ENCODE assay signal across 27 cellular contexts in genomic region chr4:2762048-2762447, GRCh38. TPM values are rescaled to one million over a fixed set of nuclear protein-coding genes. Genes with fewer than 3 reads are reported as not detected.
A peak's percentile ranks its signal among the peaks of the same experiment; 100 is the strongest.
DNase-seq lines count a peak whose midpoint lies in the region; ATAC-seq, FAIRE-seq and TF ChIP-seq lines count a peak whose summit lies in the region.
"Had no signal": no experiment of that assay in that cellular context is flagged by ENCODE, and none has a peak within 500 bp of the region (broad histone marks: within the 10 kb centered on the region; RNA-seq: fewer than 3 reads in every experiment).

No MANE protein-coding gene starts in this region.

- peak overlapping the region; percentile 73 to 85 for H3K27ac ChIP-seq in kidney (ENCODE audit: low read depth in 2 of 2, low read length in 2 of 2)
- H3K27ac ChIP-seq: neural progenitor cell had no signal

- H3K4me1 ChIP-seq in kidney (ENCODE audit: control insufficient read depth in 1 of 2, insufficient read depth in 1 of 2, low read depth in 1 of 2, low read length in 2 of 2) = peaks cover 6 to 9% of the 10 kb centered on the region in 2 donors
- H3K4me1 ChIP-seq: neural progenitor cell had no signal

- intact Hi-C loops in natural killer cell (cut with micrococcal nuclease) (loop anchor here (5.0 to 10.0 kb wide), 4 partner anchors 50 to 275 kb away; partner anchors contain the start of genes GRK4 and NOP14), kidney (cut with DNase I) (loop anchor here (10.0 kb wide), 1 partner anchor 163 kb away; no protein-coding TSS in a partner anchor), posterior vena cava (cut with DNase I) (loop anchor here (10.0 kb wide), 2 partner anchors 173 to 273 kb away; no protein-coding TSS in a partner anchor)

- peak; percentile 29 for DNase-seq in natural killer cell treated with Interleukin-12 subunit alpha and Interleukin-12 subunit beta and Interleukin-15 and Interleukin-18, amount 100 ng/mL, for 72 hours (ENCODE audit: low spot score)
- DNase-seq in natural killer cell (no peak), kidney (no peak), posterior vena cava (ENCODE audit: low spot score) (peak; percentile 54), nucleus accumbens (lab: John Stamatoyannopoulos, UW) (no peak), NCI-H146 (lab: John Stamatoyannopoulos, UW) (no peak)
- no peak for DNase-seq in activated CD4-positive, alpha-beta T cell treated with anti-CD3 and anti-CD28 coated beads for 48 hours
- DNase-seq: activated CD4-positive, alpha-beta T cell treated with anti-CD3 and anti-CD28 coated beads for 1 hour; effector memory CD4-positive, alpha-beta T cell; hypothalamus; Kasumi-1; NCI-H1436; NCI-H2107; NCI-H774; SIG-M5; stimulated activated naive CD4-positive, alpha-beta T cell treated with Interleukin-2 at 50 U/mL for 16 hours had no signal

- H3K4me3 ChIP-seq in kidney (ENCODE audit: low read length in 2 of 2) = no peak overlapping the region
- H3K4me3 ChIP-seq: breast epithelium, neural progenitor cell had no signal

- no peaks in the 10 kb centered on the region for H3K36me3 Mint-ChIP-seq in natural killer cell treated with Interleukin-12 subunit alpha and Interleukin-12 subunit beta and Interleukin-15 and Interleukin-18, amount 100 ng/mL, for 72 hours
- no peaks in the 10 kb centered on the region for H3K36me3 Mint-ChIP-seq in natural killer cell
- H3K36me3 Mint-ChIP-seq: activated naive CD4-positive, alpha-beta T cell treated with anti-CD3 and anti-CD28 coated beads, Interleukin-2, amount 50 U/mL, for 24 hours; neural progenitor cell had no signal

- no peak for TF ChIP-seq CTCF in natural killer cell (IDR thresholded peaks at IDR 0.05)
- TF ChIP-seq CTCF in kidney (IDR thresholded peaks at IDR 0.05; ENCODE audit: borderline replicate concordance, extremely low read depth, insufficient read depth) = no peak

- no peaks in the 10 kb centered on the region for H3K9me3 Mint-ChIP-seq in natural killer cell treated with Interleukin-12 subunit alpha and Interleukin-12 subunit beta and Interleukin-15 and Interleukin-18, amount 100 ng/mL, for 72 hours
- no peaks in the 10 kb centered on the region for H3K9me3 Mint-ChIP-seq in natural killer cell
- H3K9me3 Mint-ChIP-seq: activated naive CD4-positive, alpha-beta T cell treated with anti-CD3 and anti-CD28 coated beads, Interleukin-2, amount 50 U/mL, for 24 hours; activated T-helper 17 cell treated with anti-CD3 and anti-CD28 coated beads, Interleukin-2, amount 50 U/mL, for 72 hours had no signal

- no peaks in the 10 kb centered on the region for H3K36me3 ChIP-seq in kidney (ENCODE audit: control insufficient read depth in 1 of 2, insufficient read depth in 2 of 2, low read length in 2 of 2)
- H3K36me3 ChIP-seq: breast epithelium, neural progenitor cell had no signal

- peaks cover 0 to 22% of the 10 kb centered on the region in 2 donors for H3K4me1 Mint-ChIP-seq in natural killer cell treated with Interleukin-12 subunit alpha and Interleukin-12 subunit beta and Interleukin-15 and Interleukin-18, amount 100 ng/mL, for 72 hours (ENCODE audit: low read depth in 2 of 2)
- H3K4me1 Mint-ChIP-seq in natural killer cell = peaks cover 8 to 14% of the 10 kb centered on the region in 2 donors
- H3K4me1 Mint-ChIP-seq: activated naive CD4-positive, alpha-beta T cell treated with anti-CD3 and anti-CD28 coated beads, Interleukin-2, amount 50 U/mL, for 24 hours; neural progenitor cell had no signal

- no peak overlapping the region for H3K4me3 Mint-ChIP-seq in natural killer cell treated with Interleukin-12 subunit alpha and Interleukin-12 subunit beta and Interleukin-15 and Interleukin-18, amount 100 ng/mL, for 72 hours
- no peak overlapping the region for H3K4me3 Mint-ChIP-seq in natural killer cell
- H3K4me3 Mint-ChIP-seq: activated CD8-positive, alpha-beta T cell treated with anti-CD3 and anti-CD28 coated beads, Interleukin-2, amount 10 ng/mL, durations not matched to agents 7 days and 5 days; activated naive CD4-positive, alpha-beta T cell treated with anti-CD3 and anti-CD28 coated beads, Interleukin-2, amount 50 U/mL, for 24 hours; activated T-helper 17 cell treated with anti-CD3 and anti-CD28 coated beads, Interleukin-2, amount 50 U/mL, for 72 hours; H9; neural progenitor cell had no signal

- no peak overlapping the region for H3K27ac Mint-ChIP-seq in natural killer cell treated with Interleukin-12 subunit alpha and Interleukin-12 subunit beta and Interleukin-15 and Interleukin-18, amount 100 ng/mL, for 72 hours
- H3K27ac Mint-ChIP-seq in natural killer cell = no peak overlapping the region
- H3K27ac Mint-ChIP-seq: activated naive CD4-positive, alpha-beta T cell treated with anti-CD3 and anti-CD28 coated beads, Interleukin-2, amount 50 U/mL, for 24 hours; activated T-helper 17 cell treated with anti-CD3 and anti-CD28 coated beads, Interleukin-2, amount 50 U/mL, for 72 hours; H9; neural progenitor cell; progenitor cell of endocrine pancreas had no signal

- no peaks in the 10 kb centered on the region for H3K9me3 ChIP-seq in kidney (ENCODE audit: control insufficient read depth in 1 of 2, low read length in 2 of 2)
- H3K9me3 ChIP-seq: breast epithelium had no signal

- FAIRE-seq in kidney (lab: Jason Lieb, UNC) = no peak
- FAIRE-seq: D721Med had no signal

- no peak overlapping the region for H3K9ac ChIP-seq in kidney (ENCODE audit: low read length in 2 of 2)
- H3K9ac ChIP-seq: neural progenitor cell had no signal

- no peaks in the 10 kb centered on the region for H3K27me3 Mint-ChIP-seq in natural killer cell treated with Interleukin-12 subunit alpha and Interleukin-12 subunit beta and Interleukin-15 and Interleukin-18, amount 100 ng/mL, for 72 hours
- H3K27me3 Mint-ChIP-seq in natural killer cell (ENCODE audit: low read depth in 2 of 2) = no peaks in the 10 kb centered on the region
- H3K27me3 Mint-ChIP-seq: activated naive CD4-positive, alpha-beta T cell treated with anti-CD3 and anti-CD28 coated beads, Interleukin-2, amount 50 U/mL, for 24 hours; activated T-helper 17 cell treated with anti-CD3 and anti-CD28 coated beads, Interleukin-2, amount 50 U/mL, for 72 hours had no signal

- no peak for ATAC-seq in natural killer cell treated with Interleukin-12 subunit alpha and Interleukin-12 subunit beta and Interleukin-15 and Interleukin-18, amount 100 ng/mL, for 72 hours
- no peak for ATAC-seq in natural killer cell
- ATAC-seq in GM21717 (IDR thresholded peaks at IDR 0.05; ENCODE audit: unreplicated experiment) = no peak
- ATAC-seq: left cardiac atrium, sciatic nerve had no signal

RNA-seq across cellular contexts. Expression of gene TNIP2, which starts 5.9 kb away (rescaled TPM):
- 10 to 100 TPM; 80.9 to 89.3 TPM for total RNA-seq in natural killer cell treated with Interleukin-12 subunit alpha and Interleukin-12 subunit beta and Interleukin-15 and Interleukin-18, amount 100 ng/mL, for 72 hours
- total RNA-seq in natural killer cell (10 to 100 TPM; 35.6 to 53.9 (median 41.6) TPM), kidney (44.4 TPM), posterior vena cava (10 to 100 TPM; 25.4 to 29.2 TPM)
- 43.1 TPM for polyA plus RNA-seq in kidney (ENCODE audit: insufficient read depth, low read depth, low replicate concordance)

RNA-seq across cellular contexts. Expression of gene SH3BP2, which starts 30.8 kb away (rescaled TPM):
- total RNA-seq in natural killer cell treated with Interleukin-12 subunit alpha and Interleukin-12 subunit beta and Interleukin-15 and Interleukin-18, amount 100 ng/mL, for 72 hours = 100 to 1,000 TPM; 121 to 129 TPM
- total RNA-seq in natural killer cell = 100 to 1,000 TPM; 213 to 283 (median 221) TPM
- total RNA-seq in kidney = 128 TPM
- 27.3 TPM for polyA plus RNA-seq in kidney (ENCODE audit: insufficient read depth, low read depth, low replicate concordance)
- 10 to 100 TPM; 47.8 to 52.4 TPM for total RNA-seq in posterior vena cava

Comparison
In these comparisons a context has a peak if more than half of its experiments do, and no peak if none do; other contexts are left out.
1. DNase-seq: peak in natural killer cell treated with Interleukin-12 subunit alpha and Interleukin-12 subunit beta and Interleukin-15 and Interleukin-18, amount 100 ng/mL, for 72 hours (single experiment) and posterior vena cava (single experiment); none in natural killer cell (single experiment), kidney (single experiment), nucleus accumbens (0 of 56), activated CD4-positive, alpha-beta T cell treated with anti-CD3 and anti-CD28 coated beads for 48 hours (single experiment) and NCI-H146 (single experiment).